In genomic region chr18:44598514-44598913, GRCh38 we compare ENCODE assay signal across 1 cellular context.
TF ChIP-seq lines count a peak whose summit lies in the region.

No MANE protein-coding gene starts in this region.

TF ChIP-seq in GM23338, 12 proteins besides CTCF, POLR2A, EP300 and RAD21 (continued from another document):
- TF ChIP-seq ETS1 (IDR thresholded peaks at IDR 0.05) (no peak), CREB1 (CRISPR knock-in tag; IDR thresholded peaks at IDR 0.05; ENCODE audit: low read depth) (no peak), EZH2phosphoT487 (IDR thresholded peaks at IDR 0.05; ENCODE audit: unreplicated experiment) (no peak), ZNF114 (CRISPR knock-in tag; IDR thresholded peaks at IDR 0.05) (no peak), POLR2AphosphoS5 (IDR thresholded peaks at IDR 0.05; ENCODE audit: low read depth) (no peak), STAT1 (IDR thresholded peaks at IDR 0.05; ENCODE audit: unreplicated experiment) (no peak), ZNF462 (CRISPR knock-in tag; IDR thresholded peaks at IDR 0.05) (no peak)
